ENCODE assay signal across 21 cellular contexts in genomic region chr2:136012315-136012714, GRCh38. TPM values are rescaled to one million over a fixed set of nuclear protein-coding genes. Genes with fewer than 3 reads are reported as not detected.
DNase-seq lines count a peak whose midpoint lies in the region; ATAC-seq and TF ChIP-seq lines count a peak whose summit lies in the region.
"Had no signal": no experiment of that assay in that cellular context is flagged by ENCODE, and none has a peak within 500 bp of the region (broad histone marks: within the 10 kb centered on the region; RNA-seq: fewer than 3 reads in every experiment).

No MANE protein-coding gene starts in this region.

- 36 to 64% (median 56%) methylated on average over 2 of the region's 2 CpGs for WGBS in spleen, 5 donors

- peak overlapping the region in 1 of 8 donors; percentile 29 for H3K4me3 ChIP-seq in spleen
- H3K4me3 ChIP-seq: BLaER1, GM23338, HAP-1 had no signal

- peaks cover 20 to 97% (median 43%) of the 10 kb centered on the region in 6 donors for H3K4me1 ChIP-seq in spleen
- H3K4me1 ChIP-seq: HAP-1 had no signal

- TF ChIP-seq CTCF in spleen (IDR thresholded peaks at IDR 0.05 in 8 of 11, conservative IDR thresholded peaks at IDR 0.05 in 3 of 11) (no peak), GM10266 (IDR thresholded peaks at IDR 0.05; ENCODE audit: control insufficient read depth, insufficient read depth, low read depth, missing control alignments) (no peak)

- TF ChIP-seq POLR2A in spleen (IDR thresholded peaks at IDR 0.05) = no peak

- no peaks in the 10 kb centered on the region for H3K9me3 Mint-ChIP-seq in effector memory CD8-positive, alpha-beta T cell
- H3K9me3 Mint-ChIP-seq: CD8-positive, alpha-beta T cell; GM23338 had no signal

- H3K9me3 ChIP-seq in spleen = no peaks in the 10 kb centered on the region
- H3K9me3 ChIP-seq: HAP-1, SK-N-SH had no signal

- no peaks in the 10 kb centered on the region for H3K36me3 ChIP-seq in spleen
- H3K36me3 ChIP-seq: HAP-1 had no signal

- H3K27ac ChIP-seq in spleen = peak overlapping the region in 6 of 8 donors; percentile 11 to 80 (median 60)
- H3K27ac ChIP-seq: BLaER1 had no signal

- no peaks in the 10 kb centered on the region for H3K27me3 ChIP-seq in spleen (replicated peaks in 1 of 7)
- H3K27me3 ChIP-seq: BLaER1 had no signal

- H3K27me3 Mint-ChIP-seq in effector memory CD8-positive, alpha-beta T cell = no peaks in the 10 kb centered on the region

- no peak for ATAC-seq in effector memory CD8-positive, alpha-beta T cell (replicated peaks)
- ATAC-seq in Right ventricle myocardium superior (ENCODE audit: poor library complexity) = no peak
- ATAC-seq: CD8-positive, alpha-beta T cell; GM23338; PC-3 had no signal

- no peak overlapping the region for H3K4me3 Mint-ChIP-seq in effector memory CD8-positive, alpha-beta T cell
- H3K4me3 Mint-ChIP-seq: CD8-positive, alpha-beta T cell; GM23338 had no signal

- DNase-seq in GF-D8 (lab: John Stamatoyannopoulos, UW) (peak; percentile 78), MV-4-11 (lab: John Stamatoyannopoulos, UW) (peak; percentile 76), SKM-1 (lab: John Stamatoyannopoulos, UW; ENCODE audit: unreplicated experiment) (peak; percentile 70), spleen (no peak), GM10266 (ENCODE audit: extremely low spot score) (no peak), Right ventricle myocardium superior (no peak)
- DNase-seq in effector memory CD8-positive, alpha-beta T cell = no peak
- DNase-seq: CD8-positive, alpha-beta T cell; DND-41; KBM-7; NCI-H1417 treated with DMSO at 0.1 percent for 48 hours; NCI-H187; NCI-H69; NK-92 treated with Interleukin-12 subunit alpha and Interleukin-12 subunit beta, amount 100 ng/mL, for 24 hours; PC-3; SHP77; SK-N-SH; T-helper 1 cell had no signal

- H3K27ac Mint-ChIP-seq in effector memory CD8-positive, alpha-beta T cell = no peak overlapping the region
- H3K27ac Mint-ChIP-seq: CD8-positive, alpha-beta T cell; GM23338 had no signal

- intact Hi-C loops in spleen (cut with DNase I; ENCODE audit: low total_unique reads) (no loop called here), Right ventricle myocardium superior (cut with DNase I) (no loop called here)

- peaks cover 32 to 42% of the 10 kb centered on the region in 2 donors for H3K4me1 Mint-ChIP-seq in effector memory CD8-positive, alpha-beta T cell (ENCODE audit: low read depth in 2 of 2)

- H3K36me3 Mint-ChIP-seq in effector memory CD8-positive, alpha-beta T cell (ENCODE audit: insufficient read depth) = peaks cover 13% of the 10 kb centered on the region
- H3K36me3 Mint-ChIP-seq: CD8-positive, alpha-beta T cell had no signal

RNA-seq across cellular contexts. Expression of gene DARS1, which starts 26.9 kb away (rescaled TPM):
- total RNA-seq in spleen = 10 to 100 TPM; 56.2 to 72.8 (median 64.3) TPM
- 10 to 100 TPM; 65.1 to 88.6 (median 72.1) TPM for polyA plus RNA-seq in spleen
- 62.8 TPM for total RNA-seq in Right ventricle myocardium superior

Comparison
In these comparisons a context has a peak if more than half of its experiments do, and no peak if none do; other contexts are left out.
1. DNase-seq: peak in GF-D8 (single experiment), MV-4-11 (single experiment) and SKM-1 (single experiment); none in spleen (single experiment), effector memory CD8-positive, alpha-beta T cell (0 of 3), GM10266 (single experiment) and Right ventricle myocardium superior (single experiment).